ENCODE assay signal across 1 cellular context in the genomic region with DNA sequence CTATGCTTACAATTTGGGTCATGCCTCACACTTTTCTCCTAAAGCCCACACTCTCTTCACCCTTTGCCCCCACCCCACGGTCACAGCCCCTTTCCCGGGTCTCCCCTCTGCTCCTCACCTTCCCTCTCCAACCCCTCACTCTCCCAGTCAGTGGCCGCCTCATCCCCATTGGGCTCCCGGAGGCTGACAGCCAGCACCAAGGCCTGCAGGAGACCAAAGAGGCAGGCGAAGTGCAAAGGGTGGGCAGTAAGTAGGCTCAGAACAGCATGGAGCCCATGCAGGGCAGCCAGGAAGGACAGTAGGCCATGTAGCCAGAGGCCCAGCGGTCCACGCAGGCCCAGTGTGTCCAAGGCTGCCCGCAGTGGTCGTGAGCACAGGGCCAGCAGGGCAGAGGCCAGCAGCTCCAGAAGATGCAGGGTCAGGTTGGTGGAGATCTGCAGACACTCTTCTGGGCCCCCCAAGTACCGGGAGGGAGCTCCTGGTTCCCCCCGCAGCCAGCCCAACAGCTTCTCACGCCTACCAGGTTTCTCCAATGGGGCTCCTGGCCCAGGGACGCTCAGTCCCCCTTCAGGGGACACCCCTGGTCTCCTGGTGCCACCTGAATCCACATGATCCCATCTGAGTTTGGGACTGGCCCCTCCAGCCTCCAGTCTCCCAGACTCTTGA.
TF ChIP-seq lines count a peak whose summit lies in the region.

No MANE protein-coding gene starts in this region.

TF ChIP-seq in HepG2, 621 proteins besides CTCF, POLR2A, EP300 and RAD21 (continued from another document and continues in another):
- TF ChIP-seq, protein P1, sequence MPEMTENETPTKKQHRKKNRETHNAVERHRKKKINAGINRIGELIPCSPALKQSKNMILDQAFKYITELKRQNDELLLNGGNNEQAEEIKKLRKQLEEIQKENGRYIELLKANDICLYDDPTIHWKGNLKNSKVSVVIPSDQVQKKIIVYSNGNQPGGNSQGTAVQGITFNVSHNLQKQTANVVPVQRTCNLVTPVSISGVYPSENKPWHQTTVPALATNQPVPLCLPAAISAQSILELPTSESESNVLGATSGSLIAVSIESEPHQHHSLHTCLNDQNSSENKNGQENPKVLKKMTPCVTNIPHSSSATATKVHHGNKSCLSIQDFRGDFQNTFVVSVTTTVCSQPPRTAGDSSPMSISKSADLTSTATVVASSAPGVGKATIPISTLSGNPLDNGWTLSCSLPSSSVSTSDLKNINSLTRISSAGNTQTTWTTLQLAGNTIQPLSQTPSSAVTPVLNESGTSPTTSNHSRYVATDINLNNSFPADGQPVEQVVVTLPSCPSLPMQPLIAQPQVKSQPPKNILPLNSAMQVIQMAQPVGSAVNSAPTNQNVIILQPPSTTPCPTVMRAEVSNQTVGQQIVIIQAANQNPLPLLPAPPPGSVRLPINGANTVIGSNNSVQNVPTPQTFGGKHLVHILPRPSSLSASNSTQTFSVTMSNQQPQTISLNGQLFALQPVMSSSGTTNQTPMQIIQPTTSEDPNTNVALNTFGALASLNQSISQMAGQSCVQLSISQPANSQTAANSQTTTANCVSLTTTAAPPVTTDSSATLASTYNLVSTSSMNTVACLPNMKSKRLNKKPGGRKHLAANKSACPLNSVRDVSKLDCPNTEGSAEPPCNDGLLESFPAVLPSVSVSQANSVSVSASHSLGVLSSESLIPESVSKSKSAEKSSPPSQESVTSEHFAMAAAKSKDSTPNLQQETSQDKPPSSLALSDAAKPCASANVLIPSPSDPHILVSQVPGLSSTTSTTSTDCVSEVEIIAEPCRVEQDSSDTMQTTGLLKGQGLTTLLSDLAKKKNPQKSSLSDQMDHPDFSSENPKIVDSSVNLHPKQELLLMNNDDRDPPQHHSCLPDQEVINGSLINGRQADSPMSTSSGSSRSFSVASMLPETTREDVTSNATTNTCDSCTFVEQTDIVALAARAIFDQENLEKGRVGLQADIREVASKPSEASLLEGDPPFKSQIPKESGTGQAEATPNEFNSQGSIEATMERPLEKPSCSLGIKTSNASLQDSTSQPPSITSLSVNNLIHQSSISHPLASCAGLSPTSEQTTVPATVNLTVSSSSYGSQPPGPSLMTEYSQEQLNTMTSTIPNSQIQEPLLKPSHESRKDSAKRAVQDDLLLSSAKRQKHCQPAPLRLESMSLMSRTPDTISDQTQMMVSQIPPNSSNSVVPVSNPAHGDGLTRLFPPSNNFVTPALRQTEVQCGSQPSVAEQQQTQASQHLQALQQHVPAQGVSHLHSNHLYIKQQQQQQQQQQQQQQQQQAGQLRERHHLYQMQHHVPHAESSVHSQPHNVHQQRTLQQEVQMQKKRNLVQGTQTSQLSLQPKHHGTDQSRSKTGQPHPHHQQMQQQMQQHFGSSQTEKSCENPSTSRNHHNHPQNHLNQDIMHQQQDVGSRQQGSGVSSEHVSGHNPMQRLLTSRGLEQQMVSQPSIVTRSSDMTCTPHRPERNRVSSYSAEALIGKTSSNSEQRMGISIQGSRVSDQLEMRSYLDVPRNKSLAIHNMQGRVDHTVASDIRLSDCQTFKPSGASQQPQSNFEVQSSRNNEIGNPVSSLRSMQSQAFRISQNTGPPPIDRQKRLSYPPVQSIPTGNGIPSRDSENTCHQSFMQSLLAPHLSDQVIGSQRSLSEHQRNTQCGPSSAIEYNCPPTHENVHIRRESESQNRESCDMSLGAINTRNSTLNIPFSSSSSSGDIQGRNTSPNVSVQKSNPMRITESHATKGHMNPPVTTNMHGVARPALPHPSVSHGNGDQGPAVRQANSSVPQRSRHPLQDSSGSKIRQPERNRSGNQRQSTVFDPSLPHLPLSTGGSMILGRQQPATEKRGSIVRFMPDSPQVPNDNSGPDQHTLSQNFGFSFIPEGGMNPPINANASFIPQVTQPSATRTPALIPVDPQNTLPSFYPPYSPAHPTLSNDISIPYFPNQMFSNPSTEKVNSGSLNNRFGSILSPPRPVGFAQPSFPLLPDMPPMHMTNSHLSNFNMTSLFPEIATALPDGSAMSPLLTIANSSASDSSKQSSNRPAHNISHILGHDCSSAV (CRISPR knock-in tag; IDR thresholded peaks at IDR 0.05; ENCODE audit: borderline replicate concordance) = no peak
- TF ChIP-seq ATAD3A (CRISPR knock-in tag; IDR thresholded peaks at IDR 0.05) = peak; percentile 35; the same call in 1 of the 2 replicates
- TF ChIP-seq ZNF30 (CRISPR knock-in tag; IDR thresholded peaks at IDR 0.05) = peak; percentile 40; the same call in 1 of the 2 replicates
- TF ChIP-seq RXRB (CRISPR knock-in tag; IDR thresholded peaks at IDR 0.05; ENCODE audit: borderline replicate concordance) = no peak
- no peak for TF ChIP-seq FOSL2 (CRISPR knock-in tag; IDR thresholded peaks at IDR 0.05)
- TF ChIP-seq ZNF430 (CRISPR knock-in tag; IDR thresholded peaks at IDR 0.05) = no peak; the same call in 1 of the 2 replicates
- TF ChIP-seq ZFX (CRISPR knock-in tag; IDR thresholded peaks at IDR 0.05; ENCODE audit: low read depth) = peak; percentile 71; the same call in 1 of the 2 replicates
- no peak for TF ChIP-seq MEF2D (CRISPR knock-in tag; IDR thresholded peaks at IDR 0.05)
- peak; percentile 63 for TF ChIP-seq ZFY (CRISPR knock-in tag; IDR thresholded peaks at IDR 0.05)
- TF ChIP-seq, protein P2, sequence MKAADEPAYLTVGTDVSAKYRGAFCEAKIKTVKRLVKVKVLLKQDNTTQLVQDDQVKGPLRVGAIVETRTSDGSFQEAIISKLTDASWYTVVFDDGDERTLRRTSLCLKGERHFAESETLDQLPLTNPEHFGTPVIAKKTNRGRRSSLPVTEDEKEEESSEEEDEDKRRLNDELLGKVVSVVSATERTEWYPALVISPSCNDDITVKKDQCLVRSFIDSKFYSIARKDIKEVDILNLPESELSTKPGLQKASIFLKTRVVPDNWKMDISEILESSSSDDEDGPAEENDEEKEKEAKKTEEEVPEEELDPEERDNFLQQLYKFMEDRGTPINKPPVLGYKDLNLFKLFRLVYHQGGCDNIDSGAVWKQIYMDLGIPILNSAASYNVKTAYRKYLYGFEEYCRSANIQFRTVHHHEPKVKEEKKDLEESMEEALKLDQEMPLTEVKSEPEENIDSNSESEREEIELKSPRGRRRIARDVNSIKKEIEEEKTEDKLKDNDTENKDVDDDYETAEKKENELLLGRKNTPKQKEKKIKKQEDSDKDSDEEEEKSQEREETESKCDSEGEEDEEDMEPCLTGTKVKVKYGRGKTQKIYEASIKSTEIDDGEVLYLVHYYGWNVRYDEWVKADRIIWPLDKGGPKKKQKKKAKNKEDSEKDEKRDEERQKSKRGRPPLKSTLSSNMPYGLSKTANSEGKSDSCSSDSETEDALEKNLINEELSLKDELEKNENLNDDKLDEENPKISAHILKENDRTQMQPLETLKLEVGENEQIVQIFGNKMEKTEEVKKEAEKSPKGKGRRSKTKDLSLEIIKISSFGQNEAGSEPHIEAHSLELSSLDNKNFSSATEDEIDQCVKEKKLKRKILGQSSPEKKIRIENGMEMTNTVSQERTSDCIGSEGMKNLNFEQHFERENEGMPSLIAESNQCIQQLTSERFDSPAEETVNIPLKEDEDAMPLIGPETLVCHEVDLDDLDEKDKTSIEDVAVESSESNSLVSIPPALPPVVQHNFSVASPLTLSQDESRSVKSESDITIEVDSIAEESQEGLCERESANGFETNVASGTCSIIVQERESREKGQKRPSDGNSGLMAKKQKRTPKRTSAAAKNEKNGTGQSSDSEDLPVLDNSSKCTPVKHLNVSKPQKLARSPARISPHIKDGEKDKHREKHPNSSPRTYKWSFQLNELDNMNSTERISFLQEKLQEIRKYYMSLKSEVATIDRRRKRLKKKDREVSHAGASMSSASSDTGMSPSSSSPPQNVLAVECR (CRISPR knock-in tag; IDR thresholded peaks at IDR 0.05; ENCODE audit: borderline replicate concordance) = peak; percentile 21; the same call in 1 of the 2 replicates
- no peak for TF ChIP-seq ZBTB3 (CRISPR knock-in tag; IDR thresholded peaks at IDR 0.05; ENCODE audit: borderline replicate concordance, low read depth)
- TF ChIP-seq, protein P3, sequence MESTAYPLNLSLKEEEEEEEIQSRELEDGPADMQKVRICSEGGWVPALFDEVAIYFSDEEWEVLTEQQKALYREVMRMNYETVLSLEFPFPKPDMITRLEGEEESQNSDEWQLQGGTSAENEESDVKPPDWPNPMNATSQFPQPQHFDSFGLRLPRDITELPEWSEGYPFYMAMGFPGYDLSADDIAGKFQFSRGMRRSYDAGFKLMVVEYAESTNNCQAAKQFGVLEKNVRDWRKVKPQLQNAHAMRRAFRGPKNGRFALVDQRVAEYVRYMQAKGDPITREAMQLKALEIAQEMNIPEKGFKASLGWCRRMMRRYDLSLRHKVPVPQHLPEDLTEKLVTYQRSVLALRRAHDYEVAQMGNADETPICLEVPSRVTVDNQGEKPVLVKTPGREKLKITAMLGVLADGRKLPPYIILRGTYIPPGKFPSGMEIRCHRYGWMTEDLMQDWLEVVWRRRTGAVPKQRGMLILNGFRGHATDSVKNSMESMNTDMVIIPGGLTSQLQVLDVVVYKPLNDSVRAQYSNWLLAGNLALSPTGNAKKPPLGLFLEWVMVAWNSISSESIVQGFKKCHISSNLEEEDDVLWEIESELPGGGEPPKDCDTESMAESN (CRISPR knock-in tag; conservative IDR thresholded peaks at IDR 0.05) = 0 out of 2 replicates have a peak, but pooled peaks have one; percentile 28
- no peak for TF ChIP-seq YEATS4 (CRISPR knock-in tag; IDR thresholded peaks at IDR 0.05; ENCODE audit: borderline replicate concordance)
- TF ChIP-seq ZNF768 (CRISPR knock-in tag; IDR thresholded peaks at IDR 0.05) = peak; percentile 44; the same call in 1 of the 2 replicates
- no peak for TF ChIP-seq MAZ (IDR thresholded peaks at IDR 0.05; ENCODE audit: borderline replicate concordance, low read depth, low read length)
- 0 out of 2 replicates have a peak, but pooled peaks have one; percentile 28 for TF ChIP-seq MAZ (CRISPR knock-in tag; IDR thresholded peaks at IDR 0.05; ENCODE audit: low read depth)
- 0 out of 2 replicates have a peak, but pooled peaks have one; percentile 9 for TF ChIP-seq ZNF550 (CRISPR knock-in tag; IDR thresholded peaks at IDR 0.05; ENCODE audit: borderline replicate concordance)
- TF ChIP-seq MTA1 (CRISPR knock-in tag; IDR thresholded peaks at IDR 0.05; ENCODE audit: borderline replicate concordance) = no peak
- TF ChIP-seq, protein P4, sequence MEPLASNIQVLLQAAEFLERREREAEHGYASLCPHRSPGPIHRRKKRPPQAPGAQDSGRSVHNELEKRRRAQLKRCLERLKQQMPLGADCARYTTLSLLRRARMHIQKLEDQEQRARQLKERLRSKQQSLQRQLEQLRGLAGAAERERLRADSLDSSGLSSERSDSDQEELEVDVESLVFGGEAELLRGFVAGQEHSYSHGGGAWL (CRISPR knock-in tag; IDR thresholded peaks at IDR 0.05) = peak; percentile 18; the same call in 1 of the 2 replicates
- TF ChIP-seq ZFP37 (CRISPR knock-in tag; IDR thresholded peaks at IDR 0.05; ENCODE audit: borderline replicate concordance) = no peak
- TF ChIP-seq NCOA2 (CRISPR knock-in tag; IDR thresholded peaks at IDR 0.05) = no peak
- TF ChIP-seq, protein P5, sequence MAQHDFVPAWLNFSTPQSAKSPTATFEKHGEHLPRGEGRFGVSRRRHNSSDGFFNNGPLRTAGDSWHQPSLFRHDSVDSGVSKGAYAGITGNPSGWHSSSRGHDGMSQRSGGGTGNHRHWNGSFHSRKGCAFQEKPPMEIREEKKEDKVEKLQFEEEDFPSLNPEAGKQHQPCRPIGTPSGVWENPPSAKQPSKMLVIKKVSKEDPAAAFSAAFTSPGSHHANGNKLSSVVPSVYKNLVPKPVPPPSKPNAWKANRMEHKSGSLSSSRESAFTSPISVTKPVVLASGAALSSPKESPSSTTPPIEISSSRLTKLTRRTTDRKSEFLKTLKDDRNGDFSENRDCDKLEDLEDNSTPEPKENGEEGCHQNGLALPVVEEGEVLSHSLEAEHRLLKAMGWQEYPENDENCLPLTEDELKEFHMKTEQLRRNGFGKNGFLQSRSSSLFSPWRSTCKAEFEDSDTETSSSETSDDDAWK (CRISPR knock-in tag; IDR thresholded peaks at IDR 0.05) = no peak
- no peak; the same call in 1 of the 2 replicates for TF ChIP-seq ZNF589 (CRISPR knock-in tag; conservative IDR thresholded peaks at IDR 0.05)
- no peak for TF ChIP-seq ZSCAN22 (CRISPR knock-in tag; IDR thresholded peaks at IDR 0.05)
- TF ChIP-seq, protein P6, sequence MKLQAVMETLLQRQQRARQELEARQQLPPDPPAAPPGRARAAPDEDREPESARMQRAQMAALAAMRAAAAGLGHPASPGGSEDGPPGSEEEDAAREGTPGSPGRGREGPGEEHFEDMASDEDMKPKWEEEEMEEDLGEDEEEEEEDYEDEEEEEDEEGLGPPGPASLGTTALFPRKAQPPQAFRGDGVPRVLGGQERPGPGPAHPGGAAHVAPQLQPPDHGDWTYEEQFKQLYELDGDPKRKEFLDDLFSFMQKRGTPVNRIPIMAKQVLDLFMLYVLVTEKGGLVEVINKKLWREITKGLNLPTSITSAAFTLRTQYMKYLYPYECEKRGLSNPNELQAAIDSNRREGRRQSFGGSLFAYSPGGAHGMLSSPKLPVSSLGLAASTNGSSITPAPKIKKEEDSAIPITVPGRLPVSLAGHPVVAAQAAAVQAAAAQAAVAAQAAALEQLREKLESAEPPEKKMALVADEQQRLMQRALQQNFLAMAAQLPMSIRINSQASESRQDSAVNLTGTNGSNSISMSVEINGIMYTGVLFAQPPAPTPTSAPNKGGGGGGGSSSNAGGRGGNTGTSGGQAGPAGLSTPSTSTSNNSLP (IDR thresholded peaks at IDR 0.05; ENCODE audit: low read depth, low read length) = no peak
- peak; percentile 67; the same call in 1 of the 2 replicates for TF ChIP-seq ZNF616 (CRISPR knock-in tag; IDR thresholded peaks at IDR 0.05; ENCODE audit: low read depth)
- TF ChIP-seq ZNF431 (CRISPR knock-in tag; IDR thresholded peaks at IDR 0.05; ENCODE audit: borderline replicate concordance, low read depth) = 0 out of 2 replicates have a peak, but pooled peaks have one; percentile 15
- 0 out of 2 replicates have a peak, but pooled peaks have one; percentile 27 for TF ChIP-seq CHCHD3 (CRISPR knock-in tag; IDR thresholded peaks at IDR 0.05)
- 0 out of 2 replicates have a peak, but pooled peaks have one; percentile 7 for TF ChIP-seq ZNF556 (CRISPR knock-in tag; IDR thresholded peaks at IDR 0.05; ENCODE audit: borderline replicate concordance)
- TF ChIP-seq ZBTB38 (CRISPR knock-in tag; IDR thresholded peaks at IDR 0.05) = peak; percentile 98
- TF ChIP-seq ZNF451 (CRISPR knock-in tag; IDR thresholded peaks at IDR 0.05) = peak; percentile 23; the same call in 1 of the 2 replicates
- no peak for TF ChIP-seq MED13 (CRISPR knock-in tag; IDR thresholded peaks at IDR 0.05)
- peak; percentile 10 for TF ChIP-seq RBM39 (IDR thresholded peaks at IDR 0.05; ENCODE audit: low read depth, low read length, poor library complexity, severe bottlenecking)
- TF ChIP-seq ZNF883 (CRISPR knock-in tag; IDR thresholded peaks at IDR 0.05; ENCODE audit: not compliant biosample characterization) = peak; percentile 46
- no peak for TF ChIP-seq FLYWCH1 (CRISPR knock-in tag; IDR thresholded peaks at IDR 0.05)
